ENCODE assay signal across 1 cellular context in the genomic region with DNA sequence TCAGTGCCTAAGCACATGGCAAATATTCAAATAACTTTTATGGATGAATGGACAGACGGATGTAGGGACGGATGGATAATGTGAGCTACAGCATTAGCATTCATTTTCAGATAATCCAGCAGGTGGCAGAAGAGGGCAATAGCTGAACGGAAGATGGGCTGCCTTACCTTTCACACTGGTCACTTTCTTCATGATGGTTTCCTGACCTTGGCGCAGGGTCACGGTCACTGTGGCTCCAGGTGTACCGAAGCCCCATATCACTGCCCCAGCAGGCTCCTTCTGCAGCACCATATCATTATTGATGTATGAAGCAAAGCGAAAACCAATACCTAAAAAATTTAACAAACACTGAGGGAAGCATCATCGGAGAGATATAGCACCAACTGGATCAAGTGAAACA.
TF ChIP-seq lines count a peak whose summit lies in the region.

No MANE protein-coding gene starts in this region.

TF ChIP-seq in HepG2, 621 proteins besides CTCF, POLR2A, EP300 and RAD21 (continues in another document):
- TF ChIP-seq MIER2 (CRISPR knock-in tag; IDR thresholded peaks at IDR 0.05) = no peak
- TF ChIP-seq, protein P1, sequence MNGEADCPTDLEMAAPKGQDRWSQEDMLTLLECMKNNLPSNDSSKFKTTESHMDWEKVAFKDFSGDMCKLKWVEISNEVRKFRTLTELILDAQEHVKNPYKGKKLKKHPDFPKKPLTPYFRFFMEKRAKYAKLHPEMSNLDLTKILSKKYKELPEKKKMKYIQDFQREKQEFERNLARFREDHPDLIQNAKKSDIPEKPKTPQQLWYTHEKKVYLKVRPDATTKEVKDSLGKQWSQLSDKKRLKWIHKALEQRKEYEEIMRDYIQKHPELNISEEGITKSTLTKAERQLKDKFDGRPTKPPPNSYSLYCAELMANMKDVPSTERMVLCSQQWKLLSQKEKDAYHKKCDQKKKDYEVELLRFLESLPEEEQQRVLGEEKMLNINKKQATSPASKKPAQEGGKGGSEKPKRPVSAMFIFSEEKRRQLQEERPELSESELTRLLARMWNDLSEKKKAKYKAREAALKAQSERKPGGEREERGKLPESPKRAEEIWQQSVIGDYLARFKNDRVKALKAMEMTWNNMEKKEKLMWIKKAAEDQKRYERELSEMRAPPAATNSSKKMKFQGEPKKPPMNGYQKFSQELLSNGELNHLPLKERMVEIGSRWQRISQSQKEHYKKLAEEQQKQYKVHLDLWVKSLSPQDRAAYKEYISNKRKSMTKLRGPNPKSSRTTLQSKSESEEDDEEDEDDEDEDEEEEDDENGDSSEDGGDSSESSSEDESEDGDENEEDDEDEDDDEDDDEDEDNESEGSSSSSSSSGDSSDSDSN (CRISPR knock-in tag; IDR thresholded peaks at IDR 0.05) = no peak
- TF ChIP-seq, protein P2, sequence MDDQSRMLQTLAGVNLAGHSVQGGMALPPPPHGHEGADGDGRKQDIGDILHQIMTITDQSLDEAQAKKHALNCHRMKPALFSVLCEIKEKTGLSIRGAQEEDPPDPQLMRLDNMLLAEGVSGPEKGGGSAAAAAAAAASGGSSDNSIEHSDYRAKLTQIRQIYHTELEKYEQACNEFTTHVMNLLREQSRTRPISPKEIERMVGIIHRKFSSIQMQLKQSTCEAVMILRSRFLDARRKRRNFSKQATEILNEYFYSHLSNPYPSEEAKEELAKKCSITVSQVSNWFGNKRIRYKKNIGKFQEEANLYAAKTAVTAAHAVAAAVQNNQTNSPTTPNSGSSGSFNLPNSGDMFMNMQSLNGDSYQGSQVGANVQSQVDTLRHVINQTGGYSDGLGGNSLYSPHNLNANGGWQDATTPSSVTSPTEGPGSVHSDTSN (CRISPR knock-in tag; IDR thresholded peaks at IDR 0.05; ENCODE audit: borderline replicate concordance) = no peak
- TF ChIP-seq ARID2 (CRISPR knock-in tag; IDR thresholded peaks at IDR 0.05; ENCODE audit: borderline replicate concordance) = no peak
- TF ChIP-seq STAG1 (CRISPR knock-in tag; IDR thresholded peaks at IDR 0.05) = peak; percentile 92
- TF ChIP-seq HOXD1 (CRISPR knock-in tag; IDR thresholded peaks at IDR 0.05) = no peak
- no peak for TF ChIP-seq MED8 (CRISPR knock-in tag; IDR thresholded peaks at IDR 0.05; ENCODE audit: insufficient replicate concordance)
- peak; percentile 79 for TF ChIP-seq ESRRA (CRISPR knock-in tag; IDR thresholded peaks at IDR 0.05; ENCODE audit: low read depth)
- TF ChIP-seq, protein P3, sequence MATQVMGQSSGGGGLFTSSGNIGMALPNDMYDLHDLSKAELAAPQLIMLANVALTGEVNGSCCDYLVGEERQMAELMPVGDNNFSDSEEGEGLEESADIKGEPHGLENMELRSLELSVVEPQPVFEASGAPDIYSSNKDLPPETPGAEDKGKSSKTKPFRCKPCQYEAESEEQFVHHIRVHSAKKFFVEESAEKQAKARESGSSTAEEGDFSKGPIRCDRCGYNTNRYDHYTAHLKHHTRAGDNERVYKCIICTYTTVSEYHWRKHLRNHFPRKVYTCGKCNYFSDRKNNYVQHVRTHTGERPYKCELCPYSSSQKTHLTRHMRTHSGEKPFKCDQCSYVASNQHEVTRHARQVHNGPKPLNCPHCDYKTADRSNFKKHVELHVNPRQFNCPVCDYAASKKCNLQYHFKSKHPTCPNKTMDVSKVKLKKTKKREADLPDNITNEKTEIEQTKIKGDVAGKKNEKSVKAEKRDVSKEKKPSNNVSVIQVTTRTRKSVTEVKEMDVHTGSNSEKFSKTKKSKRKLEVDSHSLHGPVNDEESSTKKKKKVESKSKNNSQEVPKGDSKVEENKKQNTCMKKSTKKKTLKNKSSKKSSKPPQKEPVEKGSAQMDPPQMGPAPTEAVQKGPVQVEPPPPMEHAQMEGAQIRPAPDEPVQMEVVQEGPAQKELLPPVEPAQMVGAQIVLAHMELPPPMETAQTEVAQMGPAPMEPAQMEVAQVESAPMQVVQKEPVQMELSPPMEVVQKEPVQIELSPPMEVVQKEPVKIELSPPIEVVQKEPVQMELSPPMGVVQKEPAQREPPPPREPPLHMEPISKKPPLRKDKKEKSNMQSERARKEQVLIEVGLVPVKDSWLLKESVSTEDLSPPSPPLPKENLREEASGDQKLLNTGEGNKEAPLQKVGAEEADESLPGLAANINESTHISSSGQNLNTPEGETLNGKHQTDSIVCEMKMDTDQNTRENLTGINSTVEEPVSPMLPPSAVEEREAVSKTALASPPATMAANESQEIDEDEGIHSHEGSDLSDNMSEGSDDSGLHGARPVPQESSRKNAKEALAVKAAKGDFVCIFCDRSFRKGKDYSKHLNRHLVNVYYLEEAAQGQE (IDR thresholded peaks at IDR 0.05; ENCODE audit: borderline replicate concordance in 1 of 2, low read depth in 1 of 2, low read length in 2 of 2) = no peak
- TF ChIP-seq, protein P4, sequence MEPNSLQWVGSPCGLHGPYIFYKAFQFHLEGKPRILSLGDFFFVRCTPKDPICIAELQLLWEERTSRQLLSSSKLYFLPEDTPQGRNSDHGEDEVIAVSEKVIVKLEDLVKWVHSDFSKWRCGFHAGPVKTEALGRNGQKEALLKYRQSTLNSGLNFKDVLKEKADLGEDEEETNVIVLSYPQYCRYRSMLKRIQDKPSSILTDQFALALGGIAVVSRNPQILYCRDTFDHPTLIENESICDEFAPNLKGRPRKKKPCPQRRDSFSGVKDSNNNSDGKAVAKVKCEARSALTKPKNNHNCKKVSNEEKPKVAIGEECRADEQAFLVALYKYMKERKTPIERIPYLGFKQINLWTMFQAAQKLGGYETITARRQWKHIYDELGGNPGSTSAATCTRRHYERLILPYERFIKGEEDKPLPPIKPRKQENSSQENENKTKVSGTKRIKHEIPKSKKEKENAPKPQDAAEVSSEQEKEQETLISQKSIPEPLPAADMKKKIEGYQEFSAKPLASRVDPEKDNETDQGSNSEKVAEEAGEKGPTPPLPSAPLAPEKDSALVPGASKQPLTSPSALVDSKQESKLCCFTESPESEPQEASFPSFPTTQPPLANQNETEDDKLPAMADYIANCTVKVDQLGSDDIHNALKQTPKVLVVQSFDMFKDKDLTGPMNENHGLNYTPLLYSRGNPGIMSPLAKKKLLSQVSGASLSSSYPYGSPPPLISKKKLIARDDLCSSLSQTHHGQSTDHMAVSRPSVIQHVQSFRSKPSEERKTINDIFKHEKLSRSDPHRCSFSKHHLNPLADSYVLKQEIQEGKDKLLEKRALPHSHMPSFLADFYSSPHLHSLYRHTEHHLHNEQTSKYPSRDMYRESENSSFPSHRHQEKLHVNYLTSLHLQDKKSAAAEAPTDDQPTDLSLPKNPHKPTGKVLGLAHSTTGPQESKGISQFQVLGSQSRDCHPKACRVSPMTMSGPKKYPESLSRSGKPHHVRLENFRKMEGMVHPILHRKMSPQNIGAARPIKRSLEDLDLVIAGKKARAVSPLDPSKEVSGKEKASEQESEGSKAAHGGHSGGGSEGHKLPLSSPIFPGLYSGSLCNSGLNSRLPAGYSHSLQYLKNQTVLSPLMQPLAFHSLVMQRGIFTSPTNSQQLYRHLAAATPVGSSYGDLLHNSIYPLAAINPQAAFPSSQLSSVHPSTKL (CRISPR knock-in tag; IDR thresholded peaks at IDR 0.05) = peak; percentile 40; the same call in 1 of the 2 replicates
- TF ChIP-seq KMT2A (CRISPR knock-in tag; IDR thresholded peaks at IDR 0.05) = no peak
- TF ChIP-seq LCORL (IDR thresholded peaks at IDR 0.05) = no peak
- no peak for TF ChIP-seq LCORL (CRISPR knock-in tag; IDR thresholded peaks at IDR 0.05)
- no peak for TF ChIP-seq SOX6 (IDR thresholded peaks at IDR 0.05)
- no peak for TF ChIP-seq SOX6 (CRISPR knock-in tag; IDR thresholded peaks at IDR 0.05)
- TF ChIP-seq SOX13 (IDR thresholded peaks at IDR 0.05) = no peak
- TF ChIP-seq SOX13 (CRISPR knock-in tag; conservative IDR thresholded peaks at IDR 0.05 in 1 of 2, IDR thresholded peaks at IDR 0.05 in 1 of 2) = 0 out of 4 replicates have a peak, but pooled peaks of 1 of the 2 experiments have one; percentile 14
- TF ChIP-seq ZNF253 (CRISPR knock-in tag; IDR thresholded peaks at IDR 0.05; ENCODE audit: borderline replicate concordance) = no peak
- no peak for TF ChIP-seq NFATC3 (CRISPR knock-in tag; IDR thresholded peaks at IDR 0.05)
- no peak for TF ChIP-seq ZFP36 (IDR thresholded peaks at IDR 0.05; ENCODE audit: borderline replicate concordance, low read depth, low read length, partially characterized antibody)
- no peak for TF ChIP-seq ZNF788 (CRISPR knock-in tag; IDR thresholded peaks at IDR 0.05; ENCODE audit: borderline replicate concordance)
- no peak for TF ChIP-seq ZSCAN21 (CRISPR knock-in tag; IDR thresholded peaks at IDR 0.05; ENCODE audit: borderline replicate concordance)
- no peak for TF ChIP-seq ZNF343 (CRISPR knock-in tag; IDR thresholded peaks at IDR 0.05)
- TF ChIP-seq, protein P5, sequence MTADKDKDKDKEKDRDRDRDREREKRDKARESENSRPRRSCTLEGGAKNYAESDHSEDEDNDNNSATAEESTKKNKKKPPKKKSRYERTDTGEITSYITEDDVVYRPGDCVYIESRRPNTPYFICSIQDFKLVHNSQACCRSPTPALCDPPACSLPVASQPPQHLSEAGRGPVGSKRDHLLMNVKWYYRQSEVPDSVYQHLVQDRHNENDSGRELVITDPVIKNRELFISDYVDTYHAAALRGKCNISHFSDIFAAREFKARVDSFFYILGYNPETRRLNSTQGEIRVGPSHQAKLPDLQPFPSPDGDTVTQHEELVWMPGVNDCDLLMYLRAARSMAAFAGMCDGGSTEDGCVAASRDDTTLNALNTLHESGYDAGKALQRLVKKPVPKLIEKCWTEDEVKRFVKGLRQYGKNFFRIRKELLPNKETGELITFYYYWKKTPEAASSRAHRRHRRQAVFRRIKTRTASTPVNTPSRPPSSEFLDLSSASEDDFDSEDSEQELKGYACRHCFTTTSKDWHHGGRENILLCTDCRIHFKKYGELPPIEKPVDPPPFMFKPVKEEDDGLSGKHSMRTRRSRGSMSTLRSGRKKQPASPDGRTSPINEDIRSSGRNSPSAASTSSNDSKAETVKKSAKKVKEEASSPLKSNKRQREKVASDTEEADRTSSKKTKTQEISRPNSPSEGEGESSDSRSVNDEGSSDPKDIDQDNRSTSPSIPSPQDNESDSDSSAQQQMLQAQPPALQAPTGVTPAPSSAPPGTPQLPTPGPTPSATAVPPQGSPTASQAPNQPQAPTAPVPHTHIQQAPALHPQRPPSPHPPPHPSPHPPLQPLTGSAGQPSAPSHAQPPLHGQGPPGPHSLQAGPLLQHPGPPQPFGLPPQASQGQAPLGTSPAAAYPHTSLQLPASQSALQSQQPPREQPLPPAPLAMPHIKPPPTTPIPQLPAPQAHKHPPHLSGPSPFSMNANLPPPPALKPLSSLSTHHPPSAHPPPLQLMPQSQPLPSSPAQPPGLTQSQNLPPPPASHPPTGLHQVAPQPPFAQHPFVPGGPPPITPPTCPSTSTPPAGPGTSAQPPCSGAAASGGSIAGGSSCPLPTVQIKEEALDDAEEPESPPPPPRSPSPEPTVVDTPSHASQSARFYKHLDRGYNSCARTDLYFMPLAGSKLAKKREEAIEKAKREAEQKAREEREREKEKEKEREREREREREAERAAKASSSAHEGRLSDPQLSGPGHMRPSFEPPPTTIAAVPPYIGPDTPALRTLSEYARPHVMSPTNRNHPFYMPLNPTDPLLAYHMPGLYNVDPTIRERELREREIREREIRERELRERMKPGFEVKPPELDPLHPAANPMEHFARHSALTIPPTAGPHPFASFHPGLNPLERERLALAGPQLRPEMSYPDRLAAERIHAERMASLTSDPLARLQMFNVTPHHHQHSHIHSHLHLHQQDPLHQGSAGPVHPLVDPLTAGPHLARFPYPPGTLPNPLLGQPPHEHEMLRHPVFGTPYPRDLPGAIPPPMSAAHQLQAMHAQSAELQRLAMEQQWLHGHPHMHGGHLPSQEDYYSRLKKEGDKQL (CRISPR knock-in tag; IDR thresholded peaks at IDR 0.05; ENCODE audit: low read depth) = no peak
- TF ChIP-seq ZNF878 (CRISPR knock-in tag; IDR thresholded peaks at IDR 0.05) = no peak
- TF ChIP-seq EZH2 (conservative IDR thresholded peaks at IDR 0.05; ENCODE audit: low read depth, low read length) = no peak
- TF ChIP-seq ZNF329 (CRISPR knock-in tag; IDR thresholded peaks at IDR 0.05; ENCODE audit: low read depth) = no peak
- TF ChIP-seq YEATS2 (CRISPR knock-in tag; IDR thresholded peaks at IDR 0.05; ENCODE audit: borderline replicate concordance) = 0 out of 2 replicates have a peak, but pooled peaks have one; percentile 12
- TF ChIP-seq, protein P6, sequence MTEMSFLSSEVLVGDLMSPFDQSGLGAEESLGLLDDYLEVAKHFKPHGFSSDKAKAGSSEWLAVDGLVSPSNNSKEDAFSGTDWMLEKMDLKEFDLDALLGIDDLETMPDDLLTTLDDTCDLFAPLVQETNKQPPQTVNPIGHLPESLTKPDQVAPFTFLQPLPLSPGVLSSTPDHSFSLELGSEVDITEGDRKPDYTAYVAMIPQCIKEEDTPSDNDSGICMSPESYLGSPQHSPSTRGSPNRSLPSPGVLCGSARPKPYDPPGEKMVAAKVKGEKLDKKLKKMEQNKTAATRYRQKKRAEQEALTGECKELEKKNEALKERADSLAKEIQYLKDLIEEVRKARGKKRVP (CRISPR knock-in tag; IDR thresholded peaks at IDR 0.05) = no peak
- TF ChIP-seq, protein P7, sequence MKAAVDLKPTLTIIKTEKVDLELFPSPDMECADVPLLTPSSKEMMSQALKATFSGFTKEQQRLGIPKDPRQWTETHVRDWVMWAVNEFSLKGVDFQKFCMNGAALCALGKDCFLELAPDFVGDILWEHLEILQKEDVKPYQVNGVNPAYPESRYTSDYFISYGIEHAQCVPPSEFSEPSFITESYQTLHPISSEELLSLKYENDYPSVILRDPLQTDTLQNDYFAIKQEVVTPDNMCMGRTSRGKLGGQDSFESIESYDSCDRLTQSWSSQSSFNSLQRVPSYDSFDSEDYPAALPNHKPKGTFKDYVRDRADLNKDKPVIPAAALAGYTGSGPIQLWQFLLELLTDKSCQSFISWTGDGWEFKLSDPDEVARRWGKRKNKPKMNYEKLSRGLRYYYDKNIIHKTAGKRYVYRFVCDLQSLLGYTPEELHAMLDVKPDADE (CRISPR knock-in tag; IDR thresholded peaks at IDR 0.05) = no peak
- no peak for TF ChIP-seq FOXC1 (CRISPR knock-in tag; IDR thresholded peaks at IDR 0.05; ENCODE audit: borderline replicate concordance)
- TF ChIP-seq KDM2A (CRISPR knock-in tag; IDR thresholded peaks at IDR 0.05; ENCODE audit: borderline replicate concordance, low read depth) = no peak
- no peak for TF ChIP-seq CHD4 (IDR thresholded peaks at IDR 0.05; ENCODE audit: borderline replicate concordance, low read length)
- no peak for TF ChIP-seq ZNF367 (CRISPR knock-in tag; IDR thresholded peaks at IDR 0.05; ENCODE audit: borderline replicate concordance)
- no peak for TF ChIP-seq ZNF891 (CRISPR knock-in tag; IDR thresholded peaks at IDR 0.05)
- TF ChIP-seq, protein P8, sequence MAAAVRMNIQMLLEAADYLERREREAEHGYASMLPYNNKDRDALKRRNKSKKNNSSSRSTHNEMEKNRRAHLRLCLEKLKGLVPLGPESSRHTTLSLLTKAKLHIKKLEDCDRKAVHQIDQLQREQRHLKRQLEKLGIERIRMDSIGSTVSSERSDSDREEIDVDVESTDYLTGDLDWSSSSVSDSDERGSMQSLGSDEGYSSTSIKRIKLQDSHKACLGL (CRISPR knock-in tag; IDR thresholded peaks at IDR 0.05) = no peak
- no peak for TF ChIP-seq MYNN (CRISPR knock-in tag; IDR thresholded peaks at IDR 0.05; ENCODE audit: low read depth)
- no peak for TF ChIP-seq BRD4 (CRISPR knock-in tag; IDR thresholded peaks at IDR 0.05)
- TF ChIP-seq GATAD1 (CRISPR knock-in tag; IDR thresholded peaks at IDR 0.05) = 0 out of 2 replicates have a peak, but pooled peaks have one; percentile 15
- no peak for TF ChIP-seq SETDB1 (CRISPR knock-in tag; IDR thresholded peaks at IDR 0.05; ENCODE audit: borderline replicate concordance)
- TF ChIP-seq ZNF879 (CRISPR knock-in tag; IDR thresholded peaks at IDR 0.05) = no peak
- no peak for TF ChIP-seq ZNF263 (CRISPR knock-in tag; IDR thresholded peaks at IDR 0.05)
- TF ChIP-seq ZNF441 (CRISPR knock-in tag; IDR thresholded peaks at IDR 0.05; ENCODE audit: borderline replicate concordance) = no peak
